ENCODE assay signal across 14 cellular contexts in the genomic region with DNA sequence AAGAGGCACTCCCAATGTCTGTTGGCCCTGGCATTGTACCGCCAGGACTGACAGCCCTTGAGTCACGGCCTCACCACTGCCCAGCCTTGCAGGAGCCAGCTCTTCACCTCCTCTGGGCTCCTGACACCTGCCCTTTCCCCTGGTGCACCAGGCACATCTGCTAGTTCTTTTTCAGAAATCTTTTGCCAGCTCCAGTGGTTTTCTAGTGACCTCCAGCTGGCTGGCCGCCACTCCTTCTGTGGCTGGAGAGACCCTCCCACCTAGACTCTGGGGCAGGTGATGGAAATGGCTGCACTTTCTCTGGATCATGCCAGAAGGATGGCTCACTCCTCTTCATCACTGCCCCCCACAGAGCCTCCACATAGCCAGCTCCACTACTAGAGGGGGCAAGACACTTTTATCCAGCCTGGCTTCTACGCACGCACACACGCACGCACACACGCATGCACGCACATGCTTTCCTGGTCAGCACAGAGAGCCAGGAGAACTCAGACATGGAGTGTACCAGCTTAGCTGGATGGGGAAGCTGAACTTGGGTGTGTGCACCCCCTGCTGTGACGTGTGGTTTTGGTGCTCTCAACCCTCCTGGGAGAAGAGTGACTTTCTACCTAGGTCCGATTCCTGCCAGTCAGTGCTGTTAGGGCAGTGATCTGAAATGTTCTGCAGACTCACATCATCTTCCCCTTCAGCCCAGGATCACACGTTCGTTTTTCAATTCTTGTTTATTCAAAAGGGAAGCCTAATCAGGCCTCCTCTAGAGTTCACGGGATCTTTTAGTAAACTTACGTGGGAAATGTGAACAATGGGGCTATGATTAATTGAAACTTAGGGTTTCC.
DNase-seq lines count a peak whose midpoint lies in the region; FAIRE-seq and TF ChIP-seq lines count a peak whose summit lies in the region.
"Had no signal": no experiment of that assay in that cellular context is flagged by ENCODE, and none has a peak within 500 bp of the region (broad histone marks: within the 10 kb centered on the region; RNA-seq: fewer than 3 reads in every experiment).

No MANE protein-coding gene starts in this region.

- H3K27me3 Mint-ChIP-seq in mesothelial cell of epicardium (ENCODE audit: low read depth) = no peaks in the 10 kb centered on the region
- H3K27me3 Mint-ChIP-seq: activated T-cell treated with anti-CD3 and anti-CD28 coated beads, Interleukin-2, amount 50 U/mL, for 24 hours had no signal

- TF ChIP-seq CTCF in astrocyte of the cerebellum (IDR thresholded peaks at IDR 0.05; ENCODE audit: low read depth, low read length, missing control alignments) (no peak), mesothelial cell of epicardium (IDR thresholded peaks at IDR 0.05; ENCODE audit: unreplicated experiment) (no peak)

- H3K4me3 Mint-ChIP-seq in mesothelial cell of epicardium = no peak overlapping the region
- H3K4me3 Mint-ChIP-seq: activated T-cell treated with anti-CD3 and anti-CD28 coated beads, Interleukin-2, amount 50 U/mL, for 24 hours had no signal

- peaks cover 34% of the 10 kb centered on the region for H3K4me1 Mint-ChIP-seq in mesothelial cell of epicardium

- no peaks in the 10 kb centered on the region for H3K36me3 Mint-ChIP-seq in mesothelial cell of epicardium

- DNase-seq in H54 (ENCODE audit: insufficient read length, low spot score) (peak; percentile 46), NCI-H2196 (lab: John Stamatoyannopoulos, UW; ENCODE audit: unreplicated experiment) (peak; percentile 63), astrocyte of the cerebellum (ENCODE audit: low read depth) (peak; percentile 16), mesothelial cell of epicardium (ENCODE audit: low spot score in 2 of 2, unreplicated experiment in 2 of 2) (no peak), HuH-7 (ENCODE audit: low spot score) (no peak), NCI-H1436 (lab: John Stamatoyannopoulos, UW) (no peak)
- DNase-seq in activated CD4-positive, alpha-beta T cell treated with anti-CD3 and anti-CD28 coated beads, Interleukin-2, amount 50 U/mL, for 1 hour = no peak
- DNase-seq in activated T-cell treated with anti-CD3 and anti-CD28 coated beads, Interleukin-2, amount 50 U/mL, for 1 hour = no peak
- DNase-seq: activated T-cell treated with anti-CD3 and anti-CD28 coated beads, Interleukin-2, amount 50 U/mL, for 24 hours; cortex of kidney; KG1; NCI-H1930; stimulated activated naive CD4-positive, alpha-beta T cell treated with Interleukin-2 at 50 U/mL for 16 hours had no signal

- in situ Hi-C loops in astrocyte of the cerebellum (cut with HindIII; ENCODE audit: low sequenced_read_pairs) = loop anchor here (10.0 kb wide), 1 partner anchor 266 kb away; no protein-coding TSS in a partner anchor

- H3K4me3 ChIP-seq in astrocyte of the cerebellum (ENCODE audit: low read depth, low read length) = no peak overlapping the region

- no peak for TF ChIP-seq POLR2A in H54 (IDR thresholded peaks at IDR 0.05; ENCODE audit: low read depth, low read length)

- peak overlapping the region; percentile 89 for H3K27ac Mint-ChIP-seq in mesothelial cell of epicardium
- H3K27ac Mint-ChIP-seq: activated T-cell treated with anti-CD3 and anti-CD28 coated beads, Interleukin-2, amount 50 U/mL, for 24 hours had no signal

- no peaks in the 10 kb centered on the region for H3K9me3 Mint-ChIP-seq in mesothelial cell of epicardium
- H3K9me3 Mint-ChIP-seq: activated T-cell treated with anti-CD3 and anti-CD28 coated beads, Interleukin-2, amount 50 U/mL, for 24 hours had no signal

- FAIRE-seq in H54 (lab: Jason Lieb, UNC) = peak; percentile 97
- FAIRE-seq: GM12891 had no signal

Comparison
In these comparisons a context has a peak if more than half of its experiments do, and no peak if none do; other contexts are left out.
1. DNase-seq: peak in H54 (single experiment), NCI-H2196 (single experiment) and astrocyte of the cerebellum (single experiment); none in mesothelial cell of epicardium (0 of 2), HuH-7 (single experiment), activated CD4-positive, alpha-beta T cell treated with anti-CD3 and anti-CD28 coated beads, Interleukin-2, amount 50 U/mL, for 1 hour (single experiment), activated T-cell treated with anti-CD3 and anti-CD28 coated beads, Interleukin-2, amount 50 U/mL, for 1 hour (single experiment) and NCI-H1436 (single experiment).